In genomic region chr7:33108931-33109757, GRCh38 we compare ENCODE assay signal across 1 cellular context.
TF ChIP-seq lines count a peak whose summit lies in the region.

Gene RP9 (minus strand): TSS chr7:33109404. CDS start chr7:33109372, 32 bp downstream.

TF ChIP-seq in GM12878, 131 proteins besides CTCF, POLR2A, EP300 and RAD21 (continued from another document and continues in another):
- TF ChIP-seq BCLAF1 (IDR thresholded peaks at IDR 0.05) (no peak), POU2F2 (IDR thresholded peaks at IDR 0.05; ENCODE audit: borderline replicate concordance, low read depth, low read length) (0 out of 3 replicates have a peak, but pooled peaks have one; percentile 54), DPF2 (IDR thresholded peaks at IDR 0.05) (peak; percentile 79), TARDBP (IDR thresholded peaks at IDR 0.05; ENCODE audit: borderline replicate concordance) (no peak), MEF2A (IDR thresholded peaks at IDR 0.05; ENCODE audit: insufficient read depth, low read depth, low read length) (no peak), BCL11A (IDR thresholded peaks at IDR 0.05; ENCODE audit: low read depth, low read length) (no peak), NR2F1 (conservative IDR thresholded peaks at IDR 0.05) (peak; percentile 29; the same call in 1 of the 2 replicates), MYB (IDR thresholded peaks at IDR 0.05; ENCODE audit: borderline replicate concordance, low read depth, low read length) (no peak), SIN3A (IDR thresholded peaks at IDR 0.05; ENCODE audit: low read depth, low read length) (no peak), CBX3 (IDR thresholded peaks at IDR 0.05; ENCODE audit: borderline replicate concordance, low read depth) (no peak), RB1 (IDR thresholded peaks at IDR 0.05; ENCODE audit: borderline replicate concordance) (0 out of 2 replicates have a peak, but pooled peaks have one; percentile 54), SMAD1 (IDR thresholded peaks at IDR 0.05; ENCODE audit: low read depth, partially characterized antibody) (no peak), KLF5 (IDR thresholded peaks at IDR 0.05; ENCODE audit: partially characterized antibody) (no peak), CREM (IDR thresholded peaks at IDR 0.05; ENCODE audit: low read depth) (no peak), RAD51 (IDR thresholded peaks at IDR 0.05) (no peak), RELB (IDR thresholded peaks at IDR 0.05; ENCODE audit: low read depth) (no peak), SREBF1 (IDR thresholded peaks at IDR 0.05; ENCODE audit: low read length) (no peak), HSF1 (IDR thresholded peaks at IDR 0.05; ENCODE audit: low read depth, low read length) (no peak), CHD1 (IDR thresholded peaks at IDR 0.05; ENCODE audit: low read depth, low read length) (no peak), BACH1 (IDR thresholded peaks at IDR 0.05; ENCODE audit: borderline replicate concordance) (peak; percentile 76; the same call in 1 of the 2 replicates), ZNF274 (IDR thresholded peaks at IDR 0.05; ENCODE audit: insufficient read depth, insufficient read length) (no peak), ZNF24 (IDR thresholded peaks at IDR 0.05) (no peak), ZZZ3 (IDR thresholded peaks at IDR 0.05; ENCODE audit: control insufficient read depth, insufficient read length, low read depth) (no peak), TCF12 (IDR thresholded peaks at IDR 0.05; ENCODE audit: low read depth, low read length) (0 out of 2 replicates have a peak, but pooled peaks have one; percentile 33), CUX1 (IDR thresholded peaks at IDR 0.05; ENCODE audit: insufficient replicate concordance, low read depth, low read length) (no peak), ZBTB33 (IDR thresholded peaks at IDR 0.05) (no peak), GATAD2B (conservative IDR thresholded peaks at IDR 0.05; ENCODE audit: low read depth) (peak; percentile 87), CHD2 (IDR thresholded peaks at IDR 0.05; ENCODE audit: borderline replicate concordance, low read depth, low read length) (0 out of 2 replicates have a peak, but pooled peaks have one; percentile 3), MAX (IDR thresholded peaks at IDR 0.05; ENCODE audit: low read depth, low read length) (no peak), ZNF622 (IDR thresholded peaks at IDR 0.05) (no peak), BMI1 (IDR thresholded peaks at IDR 0.05; ENCODE audit: borderline replicate concordance) (no peak), IRF4 (IDR thresholded peaks at IDR 0.05; ENCODE audit: low read depth, low read length) (no peak), CEBPB (IDR thresholded peaks at IDR 0.05; ENCODE audit: borderline replicate concordance in 1 of 2, low read depth in 2 of 2, low read length in 2 of 2) (no peak), ZNF592 (IDR thresholded peaks at IDR 0.05) (no peak), E2F4 (IDR thresholded peaks at IDR 0.05; ENCODE audit: low read depth, low read length) (no peak), FOXK2 (IDR thresholded peaks at IDR 0.05) (no peak), NR2C1 (IDR thresholded peaks at IDR 0.05) (peak; percentile 50), CHD4 (IDR thresholded peaks at IDR 0.05) (no peak)
